Comparison of ENCODE assay signal across 3 cellular contexts in the genomic region with DNA sequence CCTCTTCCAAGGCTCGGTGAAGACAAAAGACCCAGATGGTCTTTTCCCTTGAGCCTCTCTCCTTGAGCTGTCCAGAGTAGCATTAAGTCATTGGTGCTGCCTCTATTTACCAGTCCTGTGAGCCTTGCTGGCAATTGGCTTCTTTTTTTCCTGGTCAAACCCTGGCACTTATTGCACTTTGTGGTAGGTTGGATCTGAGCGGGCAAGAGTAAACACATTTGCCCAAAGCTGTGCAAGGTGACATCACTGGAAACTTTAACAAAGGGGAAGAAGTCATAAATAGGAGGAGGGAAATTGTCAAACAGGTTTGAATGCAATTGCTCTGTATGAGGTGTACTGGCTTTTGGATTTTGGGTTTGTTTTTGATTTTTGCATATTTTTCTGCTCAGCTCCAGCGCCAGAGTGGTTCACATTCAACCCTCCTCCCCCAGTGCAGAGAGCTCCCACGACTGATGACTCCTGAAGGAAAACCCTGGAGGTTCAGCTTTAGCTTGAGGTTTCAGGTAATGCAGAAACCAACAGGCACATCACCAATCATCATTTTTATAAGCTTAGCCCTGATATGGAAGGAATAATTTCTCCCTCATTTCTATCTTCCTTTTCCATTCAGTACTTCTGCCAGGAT.
TF ChIP-seq lines count a peak whose summit lies in the region.

No MANE protein-coding gene starts in this region.

TF ChIP-seq in SK-N-SH, 30 proteins besides CTCF, POLR2A, EP300 and RAD21 (continues in another document):
- TF ChIP-seq, protein P1, sequence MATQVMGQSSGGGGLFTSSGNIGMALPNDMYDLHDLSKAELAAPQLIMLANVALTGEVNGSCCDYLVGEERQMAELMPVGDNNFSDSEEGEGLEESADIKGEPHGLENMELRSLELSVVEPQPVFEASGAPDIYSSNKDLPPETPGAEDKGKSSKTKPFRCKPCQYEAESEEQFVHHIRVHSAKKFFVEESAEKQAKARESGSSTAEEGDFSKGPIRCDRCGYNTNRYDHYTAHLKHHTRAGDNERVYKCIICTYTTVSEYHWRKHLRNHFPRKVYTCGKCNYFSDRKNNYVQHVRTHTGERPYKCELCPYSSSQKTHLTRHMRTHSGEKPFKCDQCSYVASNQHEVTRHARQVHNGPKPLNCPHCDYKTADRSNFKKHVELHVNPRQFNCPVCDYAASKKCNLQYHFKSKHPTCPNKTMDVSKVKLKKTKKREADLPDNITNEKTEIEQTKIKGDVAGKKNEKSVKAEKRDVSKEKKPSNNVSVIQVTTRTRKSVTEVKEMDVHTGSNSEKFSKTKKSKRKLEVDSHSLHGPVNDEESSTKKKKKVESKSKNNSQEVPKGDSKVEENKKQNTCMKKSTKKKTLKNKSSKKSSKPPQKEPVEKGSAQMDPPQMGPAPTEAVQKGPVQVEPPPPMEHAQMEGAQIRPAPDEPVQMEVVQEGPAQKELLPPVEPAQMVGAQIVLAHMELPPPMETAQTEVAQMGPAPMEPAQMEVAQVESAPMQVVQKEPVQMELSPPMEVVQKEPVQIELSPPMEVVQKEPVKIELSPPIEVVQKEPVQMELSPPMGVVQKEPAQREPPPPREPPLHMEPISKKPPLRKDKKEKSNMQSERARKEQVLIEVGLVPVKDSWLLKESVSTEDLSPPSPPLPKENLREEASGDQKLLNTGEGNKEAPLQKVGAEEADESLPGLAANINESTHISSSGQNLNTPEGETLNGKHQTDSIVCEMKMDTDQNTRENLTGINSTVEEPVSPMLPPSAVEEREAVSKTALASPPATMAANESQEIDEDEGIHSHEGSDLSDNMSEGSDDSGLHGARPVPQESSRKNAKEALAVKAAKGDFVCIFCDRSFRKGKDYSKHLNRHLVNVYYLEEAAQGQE (IDR thresholded peaks at IDR 0.05; ENCODE audit: low read depth, low read length): no peak
- TF ChIP-seq, protein P2, sequence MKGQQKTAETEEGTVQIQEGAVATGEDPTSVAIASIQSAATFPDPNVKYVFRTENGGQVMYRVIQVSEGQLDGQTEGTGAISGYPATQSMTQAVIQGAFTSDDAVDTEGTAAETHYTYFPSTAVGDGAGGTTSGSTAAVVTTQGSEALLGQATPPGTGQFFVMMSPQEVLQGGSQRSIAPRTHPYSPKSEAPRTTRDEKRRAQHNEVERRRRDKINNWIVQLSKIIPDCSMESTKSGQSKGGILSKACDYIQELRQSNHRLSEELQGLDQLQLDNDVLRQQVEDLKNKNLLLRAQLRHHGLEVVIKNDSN (IDR thresholded peaks at IDR 0.05; ENCODE audit: borderline replicate concordance, low read depth): no peak
- TF ChIP-seq, protein P3, sequence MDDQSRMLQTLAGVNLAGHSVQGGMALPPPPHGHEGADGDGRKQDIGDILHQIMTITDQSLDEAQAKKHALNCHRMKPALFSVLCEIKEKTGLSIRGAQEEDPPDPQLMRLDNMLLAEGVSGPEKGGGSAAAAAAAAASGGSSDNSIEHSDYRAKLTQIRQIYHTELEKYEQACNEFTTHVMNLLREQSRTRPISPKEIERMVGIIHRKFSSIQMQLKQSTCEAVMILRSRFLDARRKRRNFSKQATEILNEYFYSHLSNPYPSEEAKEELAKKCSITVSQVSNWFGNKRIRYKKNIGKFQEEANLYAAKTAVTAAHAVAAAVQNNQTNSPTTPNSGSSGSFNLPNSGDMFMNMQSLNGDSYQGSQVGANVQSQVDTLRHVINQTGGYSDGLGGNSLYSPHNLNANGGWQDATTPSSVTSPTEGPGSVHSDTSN (IDR thresholded peaks at IDR 0.05): no peak
- no peak for TF ChIP-seq SIN3A (IDR thresholded peaks at IDR 0.05; ENCODE audit: borderline replicate concordance, low read depth, low read length)
- TF ChIP-seq, protein P4, sequence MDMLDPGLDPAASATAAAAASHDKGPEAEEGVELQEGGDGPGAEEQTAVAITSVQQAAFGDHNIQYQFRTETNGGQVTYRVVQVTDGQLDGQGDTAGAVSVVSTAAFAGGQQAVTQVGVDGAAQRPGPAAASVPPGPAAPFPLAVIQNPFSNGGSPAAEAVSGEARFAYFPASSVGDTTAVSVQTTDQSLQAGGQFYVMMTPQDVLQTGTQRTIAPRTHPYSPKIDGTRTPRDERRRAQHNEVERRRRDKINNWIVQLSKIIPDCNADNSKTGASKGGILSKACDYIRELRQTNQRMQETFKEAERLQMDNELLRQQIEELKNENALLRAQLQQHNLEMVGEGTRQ (IDR thresholded peaks at IDR 0.05; ENCODE audit: borderline replicate concordance, low read depth, low read length): no peak
- no peak for TF ChIP-seq RFX5 (IDR thresholded peaks at IDR 0.05; ENCODE audit: low read length)
- no peak for TF ChIP-seq CHD2 (IDR thresholded peaks at IDR 0.05; ENCODE audit: low read length, partially characterized antibody)
- TF ChIP-seq TCF12 (IDR thresholded peaks at IDR 0.05): no peak
- no peak for TF ChIP-seq MEF2A (IDR thresholded peaks at IDR 0.05; ENCODE audit: borderline replicate concordance, low read depth)

TF ChIP-seq in SK-N-SH treated with all-trans-retinoic acid at 6 μM for 48 hours, 23 proteins besides CTCF, POLR2A, EP300 and RAD21 (continued from another document):
- no peak for TF ChIP-seq ZNF565 (CRISPR knock-in tag; conservative IDR thresholded peaks at IDR 0.05; ENCODE audit: low read depth)
TF ChIP-seq in SK-N-SH treated with all-trans-retinoic acid at 6 μM for 48 hours: peak in this region for 0.

TF ChIP-seq in GM23338, 12 proteins besides CTCF, POLR2A, EP300 and RAD21 (continued from another document):
- TF ChIP-seq JUNB (IDR thresholded peaks at IDR 0.05; ENCODE audit: unreplicated experiment): no peak
- TF ChIP-seq CREB1 (CRISPR knock-in tag; IDR thresholded peaks at IDR 0.05; ENCODE audit: low read depth): no peak
- TF ChIP-seq STAT1 (IDR thresholded peaks at IDR 0.05; ENCODE audit: unreplicated experiment): no peak
- TF ChIP-seq ZNF462 (CRISPR knock-in tag; IDR thresholded peaks at IDR 0.05): no peak
- TF ChIP-seq ZNF114 (CRISPR knock-in tag; IDR thresholded peaks at IDR 0.05): no peak
- TF ChIP-seq ZNF331 (CRISPR knock-in tag; IDR thresholded peaks at IDR 0.05; ENCODE audit: low read depth): no peak
- TF ChIP-seq EZH2phosphoT487 (IDR thresholded peaks at IDR 0.05; ENCODE audit: unreplicated experiment): no peak
- no peak for TF ChIP-seq NANOG (IDR thresholded peaks at IDR 0.05; ENCODE audit: borderline replicate concordance)
- TF ChIP-seq, protein P1 (IDR thresholded peaks at IDR 0.05; ENCODE audit: unreplicated experiment): no peak
- no peak for TF ChIP-seq POLR2AphosphoS5 (IDR thresholded peaks at IDR 0.05; ENCODE audit: low read depth)
